27 cellular contexts compared by ENCODE assay signal in genomic region chr10:31952066-31952465, GRCh38. TPM values are rescaled to one million over a fixed set of nuclear protein-coding genes. Genes with fewer than 3 reads are reported as not detected.
A peak's percentile ranks its signal among the peaks of the same experiment; 100 is the strongest.
DNase-seq lines count a peak whose midpoint lies in the region; ATAC-seq, FAIRE-seq and TF ChIP-seq lines count a peak whose summit lies in the region.
"Had no signal": no experiment of that assay in that cellular context is flagged by ENCODE, and none has a peak within 500 bp of the region (broad histone marks: within the 10 kb centered on the region; RNA-seq: fewer than 3 reads in every experiment).

No MANE protein-coding gene starts in this region.

- intact Hi-C loops in left lung (cut with DNase I) (no loop called here), sciatic nerve (cut with DNase I) (no loop called here)

- no peak for DNase-seq in A549 (ENCODE audit: low read depth in 1 of 2, low spot score in 1 of 2)
- peak; percentile 19 for DNase-seq in HT-29 (ENCODE audit: low spot score)
- DNase-seq in OCI-M2 (lab: John Stamatoyannopoulos, UW; ENCODE audit: unreplicated experiment): peak; percentile 48
- peak; percentile 38 for DNase-seq in dermis blood vessel endothelial cell
- DNase-seq in left lung: no peak
- no peak for DNase-seq in sciatic nerve (ENCODE audit: low spot score)
- DNase-seq in activated T-cell treated with anti-CD3 and anti-CD28 coated beads, Interleukin-2, amount 50 U/mL, for 48 hours: no peak
- DNase-seq: activated CD4-positive, alpha-beta memory T cell treated with anti-CD3 and anti-CD28 coated beads, Interleukin-2, amount 10 ng/mL, durations not matched to agents 7 days and 5 days; activated T-cell treated with anti-CD3 and anti-CD28 coated beads, Interleukin-2, amount 50 U/mL, for 1 hour; cortex of kidney; foreskin fibroblast; H9; hippocampal formation; NCI-H1092; NCI-H187 treated with DMSO at 0.1 percent for 48 hours; stimulated activated CD4-positive, alpha-beta T cell treated with anti-CD3 and anti-CD28 coated beads, Interleukin-2, amount 100 ng/mL, for 24 hours; testis; uterus had no signal

- 6% methylated on average over 2 of the region's 2 CpGs for WGBS in A549 (ENCODE audit: missing lambda C conversion rate)

- no peak for TF ChIP-seq CTCF in A549 (IDR thresholded peaks at IDR 0.05)
- no peak for TF ChIP-seq CTCF in left lung (IDR thresholded peaks at IDR 0.05)

- H3K4me3 ChIP-seq in A549 (no peak overlapping the region), left lung (no peak overlapping the region)
- H3K4me3 ChIP-seq: lung, skin epidermis, testis, uterus had no signal

- TF ChIP-seq POLR2A in A549 (IDR thresholded peaks at IDR 0.05; ENCODE audit: low read length): no peak

- no peak for FAIRE-seq in A549 (lab: Jason Lieb, UNC)
- FAIRE-seq: D721Med, islet of Langerhans, RCC 7860 had no signal

- POLR2A ChIA-PET in A549 (lab: Yijun Ruan, JAX): no interaction called here

- no peaks in the 10 kb centered on the region for H3K27me3 ChIP-seq in left lung
- H3K27me3 ChIP-seq: testis, uterus had no signal

- H3K4me1 ChIP-seq in A549 (peaks cover 22% of the 10 kb centered on the region), left lung (peaks cover 4 to 18% of the 10 kb centered on the region in 2 donors)
- H3K4me1 ChIP-seq: testis, uterus had no signal

- no peak for TF ChIP-seq EP300 in A549 (IDR thresholded peaks at IDR 0.05)

- ATAC-seq in A549 (no peak), left lung (no peak), sciatic nerve (no peak), GM18909 (IDR thresholded peaks at IDR 0.05; ENCODE audit: poor library complexity, unreplicated experiment) (no peak)
- ATAC-seq: SK-N-SH treated with all-trans-retinoic acid at 6 μM for 48 hours; stimulated activated effector memory CD8-positive, alpha-beta T cell treated with anti-CD3 and anti-CD28 coated beads, Interleukin-12 subunit alpha, Interleukin-12 subunit beta, amount 100 ng/mL, for 72 hours had no signal

- H3K4me2 ChIP-seq in A549: peak overlapping the region; percentile 40; the same call in 2 of the 3 replicates

- TF ChIP-seq RAD21 in A549 (conservative IDR thresholded peaks at IDR 0.05 in 1 of 2, IDR thresholded peaks at IDR 0.05 in 1 of 2): no peak

- H3K9me3 ChIP-seq in A549 (no peaks in the 10 kb centered on the region), left lung (peaks cover 0 to 10% of the 10 kb centered on the region in 2 donors)
- H3K9me3 ChIP-seq: testis, uterus had no signal

- no peaks in the 10 kb centered on the region for H3K36me3 ChIP-seq in left lung
- H3K36me3 ChIP-seq: uterus had no signal

- CTCF ChIA-PET in A549 (lab: Yijun Ruan, JAX): interaction anchor here (1.0 kb wide), 1 partner anchor 52 kb away, joined by 3 read pairs; no protein-coding TSS in a partner anchor

- H3K27ac ChIP-seq in A549 (peak overlapping the region in 1 of 2 experiments; percentile 35; a peak in 1 of 6 replicates), left lung (no peak overlapping the region)
- H3K27ac ChIP-seq: C4-2B, skin epidermis, testis, uterus had no signal

TF ChIP-seq in A549, 52 proteins besides CTCF, POLR2A, EP300 and RAD21:
- no peak for TF ChIP-seq KDM1A (IDR thresholded peaks at IDR 0.05; ENCODE audit: low read depth)
- no peak for TF ChIP-seq KDM5A (IDR thresholded peaks at IDR 0.05)
- TF ChIP-seq, protein P1, sequence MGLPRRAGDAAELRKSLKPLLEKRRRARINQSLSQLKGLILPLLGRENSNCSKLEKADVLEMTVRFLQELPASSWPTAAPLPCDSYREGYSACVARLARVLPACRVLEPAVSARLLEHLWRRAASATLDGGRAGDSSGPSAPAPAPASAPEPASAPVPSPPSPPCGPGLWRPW (IDR thresholded peaks at IDR 0.05): no peak
- no peak for TF ChIP-seq ESRRA (IDR thresholded peaks at IDR 0.05; ENCODE audit: borderline replicate concordance, low read length)
- no peak for TF ChIP-seq CBX8 (IDR thresholded peaks at IDR 0.05)
- no peak for TF ChIP-seq MAFK (IDR thresholded peaks at IDR 0.05; ENCODE audit: partially characterized antibody)
- no peak for TF ChIP-seq ELK1 (IDR thresholded peaks at IDR 0.05; ENCODE audit: low read depth, low read length)
- TF ChIP-seq, protein P2, sequence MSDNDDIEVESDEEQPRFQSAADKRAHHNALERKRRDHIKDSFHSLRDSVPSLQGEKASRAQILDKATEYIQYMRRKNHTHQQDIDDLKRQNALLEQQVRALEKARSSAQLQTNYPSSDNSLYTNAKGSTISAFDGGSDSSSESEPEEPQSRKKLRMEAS (IDR thresholded peaks at IDR 0.05): no peak
- no peak for TF ChIP-seq MYC (IDR thresholded peaks at IDR 0.05; ENCODE audit: borderline replicate concordance, low read length)
- no peak for TF ChIP-seq SREBF2 (IDR thresholded peaks at IDR 0.05)
- no peak for TF ChIP-seq JUN (IDR thresholded peaks at IDR 0.05)
- TF ChIP-seq ZFP36 (IDR thresholded peaks at IDR 0.05; ENCODE audit: borderline replicate concordance, partially characterized antibody): no peak
- TF ChIP-seq PBX3 (IDR thresholded peaks at IDR 0.05): no peak

RNA-seq across cellular contexts. Expression of gene ARHGAP12, which starts 23.4 kb away (rescaled TPM):
- polyA plus RNA-seq in A549 (2011; rRNA removed): 39.0 and 49.3 TPM in 2 replicates
- polyA plus RNA-seq in A549 (2012; cell fraction: cytosol; rRNA removed): 6.3 and 7.7 TPM in 2 replicates
- 6.2 and 12.8 TPM in 2 replicates for polyA plus RNA-seq in A549 (2012; cell fraction: nucleus; rRNA removed)
- polyA plus RNA-seq in A549 (2017; fragmentation: RNase III; extraction: RNeasy Plus Mini Kit Qiagen cat#74134 plus additional on column Dnase treatment): 22.1 to 26.9 TPM (median 24.8 TPM) in 3 replicates
- 32.2 and 32.4 TPM in 2 replicates for polyA minus RNA-seq in A549 (2011; rRNA and poly(A)+ RNA removed)
- 24.5 and 27.2 TPM in 2 replicates for total RNA-seq in HT-29 (2014; rRNA removed; shearing (Covaris generic))
- total RNA-seq in dermis blood vessel endothelial cell: 26.2 and 35.6 TPM in 2 replicates
- 10 to 100 TPM; 25.5 TPM for total RNA-seq in left lung
- 57.0 TPM for total RNA-seq in sciatic nerve

Comparison
In these comparisons a context has a peak if more than half of its experiments do, and no peak if none do; other contexts are left out.
1. DNase-seq: peak in HT-29 (single experiment), OCI-M2 (single experiment) and dermis blood vessel endothelial cell (single experiment); none in A549 (0 of 2), left lung (0 of 2), sciatic nerve (single experiment) and activated T-cell treated with anti-CD3 and anti-CD28 coated beads, Interleukin-2, amount 50 U/mL, for 48 hours (0 of 2).